Comparison of ENCODE assay signal across 14 cellular contexts in genomic region chr12:52872644-52873384, GRCh38. TPM values are rescaled to one million over a fixed set of nuclear protein-coding genes. Genes with fewer than 3 reads are reported as not detected.
DNase-seq lines count a peak whose midpoint lies in the region; ATAC-seq and TF ChIP-seq lines count a peak whose summit lies in the region.
"Had no signal": no experiment of that assay in that cellular context is flagged by ENCODE, and none has a peak within 500 bp of the region (broad histone marks: within the 10 kb centered on the region; RNA-seq: fewer than 3 reads in every experiment).

No MANE protein-coding gene starts in this region.

- peaks cover 5 to 21% (median 13%) of the 10 kb centered on the region in 4 donors for H3K4me1 Mint-ChIP-seq in CD4-positive, CD25-positive, alpha-beta regulatory T cell
- H3K4me1 Mint-ChIP-seq in HFFc6 (ENCODE audit: low read depth): peaks cover 56% of the 10 kb centered on the region
- H3K4me1 Mint-ChIP-seq in natural killer cell treated with Interleukin-12 subunit alpha and Interleukin-12 subunit beta and Interleukin-15 and Interleukin-18, amount 100 ng/mL, for 72 hours (ENCODE audit: low read depth in 2 of 2): peaks cover 24 to 26% of the 10 kb centered on the region in 2 donors

- peaks cover 9% of the 10 kb centered on the region for H3K4me1 ChIP-seq in CD4-positive, CD25-positive, alpha-beta regulatory T cell (ENCODE audit: control insufficient read depth, insufficient read depth, low read length, poor library complexity, severe bottlenecking)
- H3K4me1 ChIP-seq in sigmoid colon: peaks cover 0 to 20% (median 14%) of the 10 kb centered on the region in 4 donors

- TF ChIP-seq CTCF in HFFc6 (IDR thresholded peaks at IDR 0.05) (no peak), brain microvascular endothelial cell (IDR thresholded peaks at IDR 0.05; ENCODE audit: low read depth, low read length, missing control alignments) (no peak), sigmoid colon (IDR thresholded peaks at IDR 0.05) (no peak)

- no peak for TF ChIP-seq POLR2A in sigmoid colon (IDR thresholded peaks at IDR 0.05)

- ATAC-seq in CD4-positive, CD25-positive, alpha-beta regulatory T cell (ENCODE audit: low read depth in 2 of 2): no peak
- ATAC-seq in natural killer cell treated with Interleukin-12 subunit alpha and Interleukin-12 subunit beta and Interleukin-15 and Interleukin-18, amount 100 ng/mL, for 72 hours: no peak

- H3K27me3 Mint-ChIP-seq in CD4-positive, CD25-positive, alpha-beta regulatory T cell: peaks cover 16% of the 10 kb centered on the region
- H3K27me3 Mint-ChIP-seq in HFFc6 (ENCODE audit: insufficient read depth): no peaks in the 10 kb centered on the region; the same call in none of the 2 replicates
- peaks cover 0 to 4% of the 10 kb centered on the region in 2 donors for H3K27me3 Mint-ChIP-seq in natural killer cell treated with Interleukin-12 subunit alpha and Interleukin-12 subunit beta and Interleukin-15 and Interleukin-18, amount 100 ng/mL, for 72 hours

- H3K36me3 ChIP-seq in CD4-positive, CD25-positive, alpha-beta regulatory T cell (ENCODE audit: control insufficient read depth, insufficient read depth, low read length): no peaks in the 10 kb centered on the region
- no peaks in the 10 kb centered on the region for H3K36me3 ChIP-seq in brain microvascular endothelial cell (replicated peaks)
- H3K36me3 ChIP-seq in sigmoid colon: no peaks in the 10 kb centered on the region

- H3K27ac Mint-ChIP-seq in CD4-positive, CD25-positive, alpha-beta regulatory T cell: peak overlapping the region in 2 of 3 donors; percentile 67 to 77
- H3K27ac Mint-ChIP-seq in HFFc6: peak overlapping the region; percentile 97
- peak overlapping the region; percentile 17 to 52 for H3K27ac Mint-ChIP-seq in natural killer cell treated with Interleukin-12 subunit alpha and Interleukin-12 subunit beta and Interleukin-15 and Interleukin-18, amount 100 ng/mL, for 72 hours

- H3K36me3 Mint-ChIP-seq in CD4-positive, CD25-positive, alpha-beta regulatory T cell: no peaks in the 10 kb centered on the region
- no peaks in the 10 kb centered on the region for H3K36me3 Mint-ChIP-seq in HFFc6 (ENCODE audit: low read depth)
- no peaks in the 10 kb centered on the region for H3K36me3 Mint-ChIP-seq in natural killer cell treated with Interleukin-12 subunit alpha and Interleukin-12 subunit beta and Interleukin-15 and Interleukin-18, amount 100 ng/mL, for 72 hours

- intact Hi-C loops in sigmoid colon (cut with DNase I): no loop called here

- in situ Hi-C loops in brain microvascular endothelial cell (cut with HindIII; ENCODE audit: low pct_ligation_motif_present, low sequenced_read_pairs): loop anchor here (25.0 kb wide), 2 partner anchors 236 to 486 kb away; partner anchors contain the start of gene KRT84

- H3K27ac ChIP-seq in CD4-positive, CD25-positive, alpha-beta regulatory T cell (ENCODE audit: insufficient read depth, low read length, poor library complexity, severe bottlenecking): no peak overlapping the region
- H3K27ac ChIP-seq in brain microvascular endothelial cell: peak overlapping the region; percentile 96
- no peak overlapping the region for H3K27ac ChIP-seq in sigmoid colon

- TF ChIP-seq EP300 in sigmoid colon (IDR thresholded peaks at IDR 0.05): no peak

- peak overlapping the region; percentile 73 to 89 (median 80) for H3K4me3 Mint-ChIP-seq in CD4-positive, CD25-positive, alpha-beta regulatory T cell
- peak overlapping the region; percentile 78; the same call in 1 of the 2 replicates for H3K4me3 Mint-ChIP-seq in HFFc6
- peak overlapping the region; percentile 70 for H3K4me3 Mint-ChIP-seq in natural killer cell treated with Interleukin-12 subunit alpha and Interleukin-12 subunit beta and Interleukin-15 and Interleukin-18, amount 100 ng/mL, for 72 hours

- WGBS in sigmoid colon, 2 donors: 29 to 78% methylated on average over 13 of the region's 13 CpGs

- no peak overlapping the region for H3K4me3 ChIP-seq in CD4-positive, CD25-positive, alpha-beta regulatory T cell (ENCODE audit: low read depth, low read length)
- H3K4me3 ChIP-seq in brain microvascular endothelial cell (ENCODE audit: low read depth, low read length) (no peak overlapping the region), sigmoid colon (no peak overlapping the region)

- H3K9me3 ChIP-seq in CD4-positive, CD25-positive, alpha-beta regulatory T cell (ENCODE audit: control insufficient read depth in 2 of 2, low read length in 2 of 2): no peaks in the 10 kb centered on the region
- H3K9me3 ChIP-seq in sigmoid colon: no peaks in the 10 kb centered on the region

- no peak for DNase-seq in CD4-positive, CD25-positive, alpha-beta regulatory T cell
- DNase-seq in HFFc6 (no peak), brain microvascular endothelial cell (no peak), sigmoid colon (no peak)
- no peak for DNase-seq in natural killer cell treated with Interleukin-12 subunit alpha and Interleukin-12 subunit beta and Interleukin-15 and Interleukin-18, amount 100 ng/mL, for 72 hours (ENCODE audit: low spot score)
- DNase-seq in stimulated activated CD4-positive, alpha-beta T cell treated with anti-CD3 and anti-CD28 coated beads, Interleukin-2, amount 100 ng/mL, for 48 hours: no peak
- DNase-seq in activated CD4-positive, alpha-beta T cell treated with anti-CD3 and anti-CD28 coated beads, Interleukin-2, amount 50 U/mL, for 4 hours: no peak
- DNase-seq in stimulated activated CD4-positive, alpha-beta T cell treated with anti-CD3 and anti-CD28 coated beads, Interleukin-15, amount 100 ng/mL, for 24 hours: no peak
- DNase-seq: central memory CD4-positive, alpha-beta T cell; DMS79; Kasumi-1; NCI-H524 had no signal

- H3K9me3 Mint-ChIP-seq in CD4-positive, CD25-positive, alpha-beta regulatory T cell: peaks cover 0 to 1% (median 0%) of the 10 kb centered on the region in 7 donors
- no peaks in the 10 kb centered on the region for H3K9me3 Mint-ChIP-seq in HFFc6
- no peaks in the 10 kb centered on the region for H3K9me3 Mint-ChIP-seq in natural killer cell treated with Interleukin-12 subunit alpha and Interleukin-12 subunit beta and Interleukin-15 and Interleukin-18, amount 100 ng/mL, for 72 hours

- H3K27me3 ChIP-seq in CD4-positive, CD25-positive, alpha-beta regulatory T cell (ENCODE audit: control insufficient read depth, insufficient read depth, low read length): no peaks in the 10 kb centered on the region
- H3K27me3 ChIP-seq in brain microvascular endothelial cell (replicated peaks): no peaks in the 10 kb centered on the region
- H3K27me3 ChIP-seq in sigmoid colon: no peaks in the 10 kb centered on the region

RNA-seq across cellular contexts. Expression of gene KRT78, which starts 24.0 kb away (rescaled TPM):
- total RNA-seq in CD4-positive, CD25-positive, alpha-beta regulatory T cell: not detected
- not detected for polyA plus RNA-seq in CD4-positive, CD25-positive, alpha-beta regulatory T cell
- total RNA-seq in HFFc6 (2021; fragmentation: NEBNext Ultra II Directional; extraction: Animal tissue kit (Norgen Biotek cat#: 25700)): under 1 TPM in 1 of 6 experiments, not detected in 5; 0.30 TPM
- not detected for total RNA-seq in natural killer cell treated with Interleukin-12 subunit alpha and Interleukin-12 subunit beta and Interleukin-15 and Interleukin-18, amount 100 ng/mL, for 72 hours
- not detected for total RNA-seq in sigmoid colon
- 1 to 10 TPM in 1 of 3 donors, under 1 TPM in 1, not detected in 1; 0.20 to 5.4 TPM for polyA plus RNA-seq in sigmoid colon
- total RNA-seq: liver, renal cortical epithelial cell had no signal

RNA-seq across cellular contexts. Expression of gene KRT8, which starts 32.1 kb away (rescaled TPM):
- total RNA-seq in CD4-positive, CD25-positive, alpha-beta regulatory T cell: not detected
- polyA plus RNA-seq in CD4-positive, CD25-positive, alpha-beta regulatory T cell: under 1 TPM in 2 of 4 donors, not detected in 2; 0.13 to 0.73 TPM
- total RNA-seq in HFFc6 (2021; fragmentation: NEBNext Ultra II Directional; extraction: Animal tissue kit (Norgen Biotek cat#: 25700)): 10 to 100 TPM; 41.4 to 50.4 (median 44.8) TPM
- under 1 TPM in 1 of 2 donors, not detected in 1; 0.33 TPM for total RNA-seq in natural killer cell treated with Interleukin-12 subunit alpha and Interleukin-12 subunit beta and Interleukin-15 and Interleukin-18, amount 100 ng/mL, for 72 hours
- 10 to 100 TPM; 20.6 to 63.1 (median 35.5) TPM for total RNA-seq in sigmoid colon
- 1,000 to 10,000 TPM; 3,181 to 3,526 (median 3,402) TPM for polyA plus RNA-seq in sigmoid colon

RNA-seq across cellular contexts. Expression of gene KRT79, which starts 38.7 kb away (rescaled TPM):
- total RNA-seq in CD4-positive, CD25-positive, alpha-beta regulatory T cell: not detected
- not detected for polyA plus RNA-seq in CD4-positive, CD25-positive, alpha-beta regulatory T cell
- not detected for total RNA-seq in HFFc6 (2021; fragmentation: NEBNext Ultra II Directional; extraction: Animal tissue kit (Norgen Biotek cat#: 25700))
- not detected for total RNA-seq in natural killer cell treated with Interleukin-12 subunit alpha and Interleukin-12 subunit beta and Interleukin-15 and Interleukin-18, amount 100 ng/mL, for 72 hours
- not detected for total RNA-seq in sigmoid colon
- polyA plus RNA-seq in sigmoid colon: under 1 TPM in 1 of 3 donors, not detected in 2; 0.16 TPM
- total RNA-seq: liver, renal cortical epithelial cell had no signal
- polyA plus RNA-seq: liver had no signal

RNA-seq across cellular contexts. Expression of gene KRT4, which starts 58.9 kb away (rescaled TPM):
- not detected for total RNA-seq in CD4-positive, CD25-positive, alpha-beta regulatory T cell
- not detected for polyA plus RNA-seq in CD4-positive, CD25-positive, alpha-beta regulatory T cell
- total RNA-seq in HFFc6 (2021; fragmentation: NEBNext Ultra II Directional; extraction: Animal tissue kit (Norgen Biotek cat#: 25700)): under 1 TPM in 4 of 6 experiments, not detected in 2; 0.18 to 0.31 (median 0.30) TPM
- total RNA-seq in natural killer cell treated with Interleukin-12 subunit alpha and Interleukin-12 subunit beta and Interleukin-15 and Interleukin-18, amount 100 ng/mL, for 72 hours: not detected
- total RNA-seq in sigmoid colon: not detected
- 10 to 100 TPM in 1 of 3 donors, under 1 TPM in 1, not detected in 1; 0.86 to 18.6 TPM for polyA plus RNA-seq in sigmoid colon
- total RNA-seq: renal cortical epithelial cell had no signal

Comparison
In these comparisons a context has a peak if more than half of its experiments do, and no peak if none do; other contexts are left out.
1. H3K27ac Mint-ChIP-seq: peak in every context shown above with its lines; median percentile 97 in HFFc6; 72 in CD4-positive, CD25-positive, alpha-beta regulatory T cell; 34 in natural killer cell treated with Interleukin-12 subunit alpha and Interleukin-12 subunit beta and Interleukin-15 and Interleukin-18, amount 100 ng/mL, for 72 hours.
2. RNA of gene KRT8, which starts 32.1 kb away (total RNA-seq): 41.4 to 50.4 TPM in HFFc6 and 20.6 to 63.1 TPM in sigmoid colon; 0.33 TPM in natural killer cell treated with Interleukin-12 subunit alpha and Interleukin-12 subunit beta and Interleukin-15 and Interleukin-18, amount 100 ng/mL, for 72 hours and not detected in CD4-positive, CD25-positive, alpha-beta regulatory T cell (single experiment); every median in the first group is over 10 times any median in the second.
3. Peak in every context shown above with its lines, with median percentiles within 50 percentile points of each other: H3K4me3 Mint-ChIP-seq.